In the genomic region with DNA sequence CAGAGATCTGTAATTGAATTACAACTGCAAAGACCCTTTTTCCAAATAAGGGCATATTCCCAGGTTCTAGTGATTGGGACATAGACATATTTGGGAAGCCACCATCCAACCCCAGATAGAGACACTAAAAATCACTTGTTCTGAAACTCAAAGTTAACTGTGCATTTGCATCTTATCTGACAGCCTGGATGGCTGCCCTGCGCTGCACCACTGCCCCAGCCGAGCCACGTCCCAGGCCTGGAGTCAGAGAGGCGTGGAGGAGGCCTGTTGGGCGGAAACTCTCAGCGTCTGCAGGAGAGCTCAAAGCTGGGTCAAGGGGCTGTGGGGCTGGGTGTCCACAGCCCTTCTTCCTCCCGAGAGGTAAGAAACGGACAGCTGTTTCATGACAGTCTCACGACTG, we compare ENCODE assay signal across 35 cellular contexts.
"Had no signal": no experiment of that assay in that cellular context is flagged by ENCODE, and none has a peak within 500 bp of the region (broad histone marks: within the 10 kb centered on the region; RNA-seq: fewer than 3 reads in every experiment).

No MANE protein-coding gene starts in this region.

- H3K36me3 ChIP-seq: ascending aorta, breast epithelium, MG63, Peyer's patch, WERI-Rb-1 had no signal

- H3K27ac ChIP-seq: ascending aorta, body of pancreas, breast epithelium, Peyer's patch, WERI-Rb-1 had no signal

- H3K4me3 Mint-ChIP-seq: activated CD4-positive, alpha-beta T cell treated with anti-CD3 and anti-CD28 coated beads, Interleukin-2, amount 10 ng/mL, durations not matched to agents 24 days and 14 days; activated CD8-positive, alpha-beta T cell treated with anti-CD3 and anti-CD28 coated beads for 36 hours; activated naive CD4-positive, alpha-beta T cell treated with anti-CD3 and anti-CD28 coated beads, Interleukin-2, amount 50 U/mL, for 24 hours; activated naive CD8-positive, alpha-beta T cell treated with anti-CD3 and anti-CD28 coated beads, Interleukin-2, amount 10 ng/mL, durations not matched to agents 7 days and 5 days; activated T-cell treated with anti-CD3 and anti-CD28 coated beads, Interleukin-2, amount 50 U/mL, for 72 hours; activated T-helper 17 cell treated with anti-CD3 and anti-CD28 coated beads, Interleukin-2, amount 50 U/mL, for 72 hours had no signal

- H3K4me1 ChIP-seq: ascending aorta, body of pancreas, breast epithelium, Peyer's patch had no signal

- H3K9me3 ChIP-seq: ascending aorta, body of pancreas, MG63, Peyer's patch had no signal

- H3K27me3 ChIP-seq: ascending aorta, body of pancreas, MG63, Peyer's patch had no signal

- H3K9me3 Mint-ChIP-seq: activated CD8-positive, alpha-beta T cell treated with anti-CD3 and anti-CD28 coated beads for 36 hours; activated naive CD4-positive, alpha-beta T cell treated with anti-CD3 and anti-CD28 coated beads, Interleukin-2, amount 50 U/mL, for 24 hours had no signal

- ATAC-seq: activated CD8-positive, alpha-beta T cell treated with anti-CD3 and anti-CD28 coated beads for 36 hours; activated T-cell treated with anti-CD3 and anti-CD28 coated beads, Interleukin-2, amount 50 U/mL, for 72 hours; activated T-helper 17 cell treated with anti-CD3 and anti-CD28 coated beads, Interleukin-2, amount 50 U/mL, for 72 hours; body of pancreas; PC-3 had no signal

- DNase-seq: activated CD4-positive, alpha-beta T cell treated with anti-CD3 and anti-CD28 coated beads, Interleukin-2, amount 10 ng/mL, durations not matched to agents 24 days and 14 days; activated CD4-positive, alpha-beta T cell treated with anti-CD3 and anti-CD28 coated beads, Interleukin-2, amount 50 U/mL, for 4 hours; activated CD4-positive, CD25-positive, alpha-beta regulatory T cell; activated CD8-positive, alpha-beta T cell treated with anti-CD3 and anti-CD28 coated beads for 36 hours; activated effector memory CD4-positive, alpha-beta T cell treated with anti-CD3 and anti-CD28 coated beads, Interleukin-2, amount 50 U/mL, for 16 hours; activated naive CD4-positive, alpha-beta T cell treated with Interleukin-2 at 50 U/mL for 16 hours; activated naive CD8-positive, alpha-beta T cell treated with anti-CD3 and anti-CD28 coated beads, Interleukin-2, amount 10 ng/mL, durations not matched to agents 7 days and 5 days; activated T-cell treated with anti-CD3 and anti-CD28 coated beads, Interleukin-2, amount 50 U/mL, for 1 hour; activated T-cell treated with anti-CD3 and anti-CD28 coated beads, Interleukin-2, amount 50 U/mL, for 72 hours; amygdala; body of pancreas; caudate nucleus; cerebellar nuclear complex; Kasumi-1; KBM-7; MG63; NCI-H1048; NCI-H1105 treated with DMSO at 0.1 percent for 48 hours; NCI-H1436 treated with DMSO at 0.1 percent for 48 hours; NCI-H1694 treated with DMSO at 0.1 percent for 48 hours; NCI-H2029; NCI-H345; NCI-H526 treated with DMSO at 0.1 percent for 48 hours; NCI-H774; PC-3; Peyer's patch; RPMI8226; SHP77 treated with DMSO at 0.1 percent for 48 hours; SW 1271; T1000; WERI-Rb-1 had no signal

- H3K36me3 Mint-ChIP-seq: activated naive CD4-positive, alpha-beta T cell treated with anti-CD3 and anti-CD28 coated beads, Interleukin-2, amount 50 U/mL, for 24 hours; activated naive CD8-positive, alpha-beta T cell treated with anti-CD3 and anti-CD28 coated beads, Interleukin-2, amount 10 ng/mL, durations not matched to agents 7 days and 5 days had no signal

- H3K27ac Mint-ChIP-seq: activated CD4-positive, alpha-beta T cell treated with anti-CD3 and anti-CD28 coated beads, Interleukin-2, amount 10 ng/mL, durations not matched to agents 24 days and 14 days; activated CD8-positive, alpha-beta T cell treated with anti-CD3 and anti-CD28 coated beads for 36 hours; activated naive CD4-positive, alpha-beta T cell treated with anti-CD3 and anti-CD28 coated beads, Interleukin-2, amount 50 U/mL, for 24 hours; activated naive CD8-positive, alpha-beta T cell treated with anti-CD3 and anti-CD28 coated beads, Interleukin-2, amount 10 ng/mL, durations not matched to agents 7 days and 5 days; activated T-cell treated with anti-CD3 and anti-CD28 coated beads, Interleukin-2, amount 50 U/mL, for 72 hours; activated T-helper 17 cell treated with anti-CD3 and anti-CD28 coated beads, Interleukin-2, amount 50 U/mL, for 72 hours had no signal

- H3K4me1 Mint-ChIP-seq: activated CD4-positive, alpha-beta T cell treated with anti-CD3 and anti-CD28 coated beads, Interleukin-2, amount 10 ng/mL, durations not matched to agents 24 days and 14 days; activated naive CD4-positive, alpha-beta T cell treated with anti-CD3 and anti-CD28 coated beads, Interleukin-2, amount 50 U/mL, for 24 hours; activated naive CD8-positive, alpha-beta T cell treated with anti-CD3 and anti-CD28 coated beads, Interleukin-2, amount 10 ng/mL, durations not matched to agents 7 days and 5 days; activated T-helper 17 cell treated with anti-CD3 and anti-CD28 coated beads, Interleukin-2, amount 50 U/mL, for 72 hours had no signal

- H3K4me3 ChIP-seq: ascending aorta, body of pancreas, breast epithelium, MG63, Peyer's patch had no signal

- H3K27me3 Mint-ChIP-seq: activated CD4-positive, alpha-beta T cell treated with anti-CD3 and anti-CD28 coated beads, Interleukin-2, amount 10 ng/mL, durations not matched to agents 24 days and 14 days; activated CD8-positive, alpha-beta T cell treated with anti-CD3 and anti-CD28 coated beads for 36 hours had no signal
